Comparison of ENCODE assay signal across 28 cellular contexts in the genomic region with DNA sequence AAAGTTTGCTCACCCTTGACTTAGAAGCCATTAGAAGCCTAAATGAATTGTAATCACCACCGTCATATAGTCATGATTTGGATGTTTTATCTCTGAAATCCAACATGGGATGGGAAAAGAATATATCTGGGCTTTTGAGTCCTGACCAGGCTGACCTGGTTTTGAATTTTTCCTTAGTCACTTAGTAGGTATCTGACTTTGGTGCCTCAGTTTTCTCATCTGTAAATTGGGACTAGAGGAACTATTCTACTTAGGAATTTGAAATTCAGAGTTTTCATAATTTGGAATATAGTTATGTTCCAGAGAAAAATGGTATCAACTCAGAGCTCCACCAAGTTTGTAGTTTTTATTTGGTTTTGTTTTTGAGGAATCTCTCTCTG. TPM values are rescaled to one million over a fixed set of nuclear protein-coding genes. Genes with fewer than 3 reads are reported as not detected.
A peak's percentile ranks its signal among the peaks of the same experiment; 100 is the strongest.
DNase-seq lines count a peak whose midpoint lies in the region; ATAC-seq, FAIRE-seq and TF ChIP-seq lines count a peak whose summit lies in the region.
"Had no signal": no experiment of that assay in that cellular context is flagged by ENCODE, and none has a peak within 500 bp of the region (broad histone marks: within the 10 kb centered on the region; RNA-seq: fewer than 3 reads in every experiment).

No MANE protein-coding gene starts in this region.

- ATAC-seq in heart left ventricle (no peak), A549 (no peak), T-helper 17 cell (no peak), HG02852 (IDR thresholded peaks at IDR 0.05; ENCODE audit: unreplicated experiment) (no peak)
- ATAC-seq: GM12878 had no signal

- TF ChIP-seq RAD21 in A549 (conservative IDR thresholded peaks at IDR 0.05 in 1 of 2, IDR thresholded peaks at IDR 0.05 in 1 of 2) = no peak
- TF ChIP-seq RAD21 in H1 (IDR thresholded peaks at IDR 0.05 in 1 of 2, conservative IDR thresholded peaks at IDR 0.05 in 1 of 2; ENCODE audit: low read depth in 2 of 2, low read length in 2 of 2) = no peak

- no peak for TF ChIP-seq POLR2A in heart left ventricle (IDR thresholded peaks at IDR 0.05)
- TF ChIP-seq POLR2A in A549 (IDR thresholded peaks at IDR 0.05; ENCODE audit: low read length) = no peak
- TF ChIP-seq POLR2A in H1 (IDR thresholded peaks at IDR 0.05; ENCODE audit: control extremely low read depth in 1 of 2, low read depth in 2 of 2, low read length in 2 of 2) = no peak

- H3K9me3 Mint-ChIP-seq in type B pancreatic cell = no peaks in the 10 kb centered on the region
- H3K9me3 Mint-ChIP-seq: CD14-positive monocyte; CD4-positive, alpha-beta memory T cell; CD8-positive, alpha-beta memory T cell had no signal

- H3K4me3 Mint-ChIP-seq in T-helper 17 cell (no peak overlapping the region), type B pancreatic cell (no peak overlapping the region)
- H3K4me3 Mint-ChIP-seq: CD14-positive monocyte; CD4-positive, CD25-positive, alpha-beta regulatory T cell; CD8-positive, alpha-beta memory T cell had no signal

- H3K27me3 Mint-ChIP-seq in T-helper 17 cell (no peaks in the 10 kb centered on the region), type B pancreatic cell (no peaks in the 10 kb centered on the region)
- H3K27me3 Mint-ChIP-seq: CD4-positive, alpha-beta memory T cell; CD4-positive, CD25-positive, alpha-beta regulatory T cell; CD8-positive, alpha-beta memory T cell had no signal

- H3K9me3 ChIP-seq in left ventricle myocardium inferior (replicated peaks) (no peaks in the 10 kb centered on the region), heart left ventricle (no peaks in the 10 kb centered on the region), A549 (no peaks in the 10 kb centered on the region), T-helper 17 cell (ENCODE audit: control insufficient read depth, low read length, poor library complexity, severe bottlenecking) (no peaks in the 10 kb centered on the region), H1 (ENCODE audit: insufficient read depth in 2 of 2, low read depth in 1 of 2, low read length in 1 of 2) (no peaks in the 10 kb centered on the region)
- H3K9me3 ChIP-seq: BE2C, BLaER1 had no signal

- H3K4me1 ChIP-seq in left ventricle myocardium inferior = peaks cover 62% of the 10 kb centered on the region
- peaks cover 0 to 46% (median 30%) of the 10 kb centered on the region in 12 donors for H3K4me1 ChIP-seq in heart left ventricle
- H3K4me1 ChIP-seq in A549 = 0 out of 3 replicates have a peak, but pooled peaks cover 2% of the 10 kb centered on the region
- no peaks in the 10 kb centered on the region for H3K4me1 ChIP-seq in H1 (replicated peaks in 1 of 4; ENCODE audit: control insufficient read depth in 3 of 4, insufficient read depth in 4 of 4, low read length in 3 of 4)
- H3K4me1 ChIP-seq: BE2C, BLaER1 had no signal

- CTCF ChIA-PET in A549 (lab: Yijun Ruan, JAX) = interaction anchor here (2.0 kb wide), 1 partner anchor 214 kb away, joined by 6 read pairs; no protein-coding TSS in a partner anchor
- CTCF ChIA-PET in H1 (lab: Charles Lee; ENCODE audit: partially characterized antibody) = no interaction called here

- peaks cover 0 to 2% of the 10 kb centered on the region in 2 experiments for H4K20me1 ChIP-seq in H1 (replicated peaks in 1 of 2; ENCODE audit: control insufficient read depth in 1 of 2, insufficient read depth in 2 of 2, low read length in 2 of 2)

- H3K4me2 ChIP-seq in A549 = no peak overlapping the region
- H3K4me2 ChIP-seq in H1 (ENCODE audit: insufficient read depth in 1 of 2, low read depth in 2 of 2, low read length in 2 of 2) = no peak overlapping the region
- H3K4me2 ChIP-seq: BLaER1 had no signal

- H3K36me3 Mint-ChIP-seq in T-helper 17 cell (ENCODE audit: low read depth) = peaks cover 4% of the 10 kb centered on the region
- H3K36me3 Mint-ChIP-seq in type B pancreatic cell = peaks cover under 1% of the 10 kb centered on the region

- H3K4me3 ChIP-seq in left ventricle myocardium inferior (no peak overlapping the region), heart left ventricle (no peak overlapping the region), A549 (no peak overlapping the region), H1 (ENCODE audit: extremely low read depth in 1 of 4, insufficient read depth in 2 of 4, low read depth in 3 of 4, low read length in 4 of 4) (no peak overlapping the region)
- H3K4me3 ChIP-seq: BLaER1, GM12878 had no signal

- no peak for TF ChIP-seq EP300 in A549 (IDR thresholded peaks at IDR 0.05)
- no peak for TF ChIP-seq EP300 in H1 (IDR thresholded peaks at IDR 0.05; ENCODE audit: borderline replicate concordance in 1 of 2, low read depth in 2 of 2, low read length in 2 of 2)

- H3K27ac Mint-ChIP-seq in T-helper 17 cell (peak overlapping the region; percentile 19), type B pancreatic cell (no peak overlapping the region)
- H3K27ac Mint-ChIP-seq: CD4-positive, CD25-positive, alpha-beta regulatory T cell had no signal

- H3K56ac ChIP-seq in H1 (replicated peaks; ENCODE audit: insufficient read length, low read depth, low read length) = no peak overlapping the region

- no peaks in the 10 kb centered on the region for H3K79me1 ChIP-seq in H1 (ENCODE audit: low read depth, low read length)

- H3K27me3 ChIP-seq in left ventricle myocardium inferior (ENCODE audit: low read depth) (no peaks in the 10 kb centered on the region), heart left ventricle (no peaks in the 10 kb centered on the region), H1 (replicated peaks in 1 of 4; ENCODE audit: control insufficient read depth in 3 of 4, extremely low read depth in 1 of 4, insufficient read depth in 3 of 4, low read length in 3 of 4) (no peaks in the 10 kb centered on the region)
- H3K27me3 ChIP-seq: BE2C, BLaER1 had no signal

- intact Hi-C loops in left ventricle myocardium inferior (cut with micrococcal nuclease) (no loop called here), heart left ventricle (cut with DNase I) (no loop called here)

- no peak overlapping the region for H4K8ac ChIP-seq in H1 (ENCODE audit: extremely low read depth, insufficient read depth, low read length)

- no peaks in the 10 kb centered on the region for H3K23me2 ChIP-seq in H1 (ENCODE audit: low read depth, low read length)

- H2BK5ac ChIP-seq in H1 (ENCODE audit: low read depth, low read length) = no peak overlapping the region

- no peak overlapping the region for H2AK5ac ChIP-seq in H1 (ENCODE audit: low read depth, low read length)

- H3K4ac ChIP-seq in H1 (replicated peaks; ENCODE audit: insufficient read length, low read depth, low read length) = no peak overlapping the region

- no peak overlapping the region for H3K9ac ChIP-seq in H1 (replicated peaks in 1 of 4; ENCODE audit: extremely low read depth in 1 of 4, low read depth in 3 of 4, low read length in 3 of 4)
- H3K9ac ChIP-seq: BLaER1 had no signal

- H4K91ac ChIP-seq in H1 (replicated peaks; ENCODE audit: insufficient read length, low read length) = no peak overlapping the region

- H3K14ac ChIP-seq in H1 (ENCODE audit: insufficient read length) = no peak overlapping the region

- H3K4me1 Mint-ChIP-seq in T-helper 17 cell (peaks cover 35% of the 10 kb centered on the region), type B pancreatic cell (ENCODE audit: unreplicated experiment) (peaks cover 9% of the 10 kb centered on the region)

- no peak overlapping the region for H2BK15ac ChIP-seq in H1 (ENCODE audit: low read length)

- H2BK12ac ChIP-seq in H1 (ENCODE audit: low read depth, low read length) = no peak overlapping the region

- DNase-seq in left ventricle myocardium inferior = no peak
- DNase-seq in heart left ventricle = no peak
- DNase-seq in A549 (ENCODE audit: low read depth in 1 of 2, low spot score in 1 of 2) = no peak
- DNase-seq in T-helper 17 cell = no peak
- no peak for DNase-seq in H1 (ENCODE audit: low read depth in 1 of 2, low spot score in 2 of 2)
- no peak for DNase-seq in type B pancreatic cell (ENCODE audit: extremely low spot score, unreplicated experiment)
- no peak for DNase-seq in SIG-M5 (lab: John Stamatoyannopoulos, UW)
- DNase-seq: ACHN; BE2C; C1 segment of cervical spinal cord; CD4-positive, alpha-beta memory T cell; CD4-positive, CD25-positive, alpha-beta regulatory T cell; CD8-positive, alpha-beta memory T cell; COR-L47; DMS 273 treated with DMSO at 0.1 percent for 48 hours; DMS153; DMS53; DMS79; DND-41; EL; GDM1 had no signal

- no peaks in the 10 kb centered on the region for H3K36me3 ChIP-seq in left ventricle myocardium inferior
- peaks cover 0 to 3% (median 0%) of the 10 kb centered on the region in 9 donors for H3K36me3 ChIP-seq in heart left ventricle
- H3K36me3 ChIP-seq in H1 (ENCODE audit: control insufficient read depth in 2 of 4, insufficient read depth in 4 of 4, low read length in 3 of 4) = no peaks in the 10 kb centered on the region

- TF ChIP-seq CTCF in left ventricle myocardium inferior (IDR thresholded peaks at IDR 0.05; ENCODE audit: borderline replicate concordance) (no peak), heart left ventricle (IDR thresholded peaks at IDR 0.05) (no peak), A549 (IDR thresholded peaks at IDR 0.05) (no peak), H1 (IDR thresholded peaks at IDR 0.05; ENCODE audit: control extremely low read depth in 1 of 3, insufficient read depth in 1 of 3, low read depth in 1 of 3, low read length in 3 of 3) (no peak), type B pancreatic cell (conservative IDR thresholded peaks at IDR 0.05) (no peak)

- no peak overlapping the region for H2AFZ ChIP-seq in H1 (ENCODE audit: low read length)

- H3K27ac ChIP-seq in left ventricle myocardium inferior (replicated peaks) = peak overlapping the region; percentile 58
- H3K27ac ChIP-seq in heart left ventricle = no peak overlapping the region
- no peak overlapping the region for H3K27ac ChIP-seq in A549
- no peak overlapping the region for H3K27ac ChIP-seq in H1 (ENCODE audit: low read depth, low read length)
- H3K27ac ChIP-seq: 22Rv1, BLaER1 had no signal

- 45 to 100% (median 96%) methylated on average over 1 of the region's 1 CpG for WGBS in heart left ventricle, 4 donors
- 96% methylated on average over 1 of the region's 1 CpG for WGBS in A549 (ENCODE audit: missing lambda C conversion rate)
- WGBS in H1 (ENCODE audit: extremely low coverage in 1 of 2, insufficient coverage in 1 of 2, insufficient read length in 1 of 2, insufficient replicate concordance in 2 of 2, low coverage in 1 of 2, low lambda C conversion rate in 2 of 2, missing lambda C conversion rate in 1 of 2), 2 experiments = 94% methylated on average over 1 of the region's 1 CpG; no CpG with 5 or more reads in 1 of the 2 experiments

- no peak overlapping the region for H3K18ac ChIP-seq in H1 (ENCODE audit: extremely low read depth, low read length)

- H2BK120ac ChIP-seq in H1 (replicated peaks; ENCODE audit: low read depth, low read length) = no peak overlapping the region

- no peak for FAIRE-seq in A549 (lab: Jason Lieb, UNC)
- FAIRE-seq in H1 (lab: Jason Lieb, UNC) = no peak
- FAIRE-seq: GM12878, GM12892, GM18507 had no signal

- POLR2A ChIA-PET in A549 (lab: Yijun Ruan, JAX) = no interaction called here
- POLR2A ChIA-PET in H1 (lab: Charles Lee; ENCODE audit: partially characterized antibody) = no interaction called here

- H3K79me2 ChIP-seq in H1 (ENCODE audit: control insufficient read depth in 1 of 2, insufficient read depth in 2 of 2, low read length in 2 of 2) = peaks cover 0 to 88% of the 10 kb centered on the region in 2 experiments; a peak in 2 of 4 replicates

- H4K5ac ChIP-seq in H1 (ENCODE audit: insufficient read length, low read depth, low read length) = no peak overlapping the region

- no peak overlapping the region for H2BK20ac ChIP-seq in H1 (ENCODE audit: low read length)

- no peak overlapping the region for H3K23ac ChIP-seq in H1 (ENCODE audit: insufficient read length)

RNA-seq across cellular contexts. Expression of gene SHOC2, which starts 40.9 kb away (rescaled TPM):
- total RNA-seq in left ventricle myocardium inferior = 47.9 TPM
- 10 to 100 TPM; 31.0 to 58.4 (median 45.4) TPM for total RNA-seq in heart left ventricle
- 10 to 100 TPM; 17.9 to 31.6 TPM for polyA plus RNA-seq in heart left ventricle
- 32.1 and 33.1 TPM in 2 replicates for polyA plus RNA-seq in A549 (2011; rRNA removed)
- polyA plus RNA-seq in A549 (2012; cell fraction: cytosol; rRNA removed) = 5.2 and 6.1 TPM in 2 replicates
- polyA plus RNA-seq in A549 (2012; cell fraction: nucleus; rRNA removed) = 2.2 and 4.8 TPM in 2 replicates
- 17.7 to 20.5 TPM (median 20.3 TPM) in 3 replicates for polyA plus RNA-seq in A549 (2017; fragmentation: RNase III; extraction: RNeasy Plus Mini Kit Qiagen cat#74134 plus additional on column Dnase treatment)
- 19.7 and 20.9 TPM in 2 replicates for polyA minus RNA-seq in A549 (2011; rRNA and poly(A)+ RNA removed)
- 10 to 100 TPM; 68.0 to 71.1 TPM for total RNA-seq in T-helper 17 cell
- total RNA-seq in H1 (2021; fragmentation: NEBNext Ultra II Directional; extraction: Animal tissue kit (Norgen Biotek cat#: 25700)) = 28.2 and 30.2 TPM in 2 replicates
- 4.3 and 7.6 TPM in 2 replicates for polyA plus RNA-seq in H1 (2011; rRNA removed)
- polyA plus RNA-seq in H1 (2011; cell fraction: cytosol; rRNA removed) = 8.2 TPM
- 2.5 TPM for polyA plus RNA-seq in H1 (2011; cell fraction: nucleus; rRNA removed)
- polyA plus RNA-seq in H1 (2012, experiment 1 of 2) = 6.6 to 12.6 TPM (median 8.2 TPM) in 4 replicates
- 0.92 TPM for polyA plus RNA-seq in H1 (2012, experiment 2 of 2)
- polyA plus RNA-seq in H1 (2013, experiment 1 of 2) = 15.2 TPM
- 17.5 TPM for polyA plus RNA-seq in H1 (2013, experiment 2 of 2)
- 15.4 and 27.7 TPM in 2 replicates for polyA minus RNA-seq in H1 (2011; rRNA and poly(A)+ RNA removed)
- polyA minus RNA-seq in H1 (2011; cell fraction: cytosol; rRNA and poly(A)+ RNA removed) = 19.5 TPM
- polyA minus RNA-seq in H1 (2011; cell fraction: nucleus; rRNA and poly(A)+ RNA removed) = 47.7 TPM
- total RNA-seq in type B pancreatic cell (ENCODE audit: low replicate concordance) = 38.7 and 44.3 TPM in 2 replicates

RNA-seq across cellular contexts. Expression of gene BBIP1, which starts 41.3 kb away (rescaled TPM):
- total RNA-seq in left ventricle myocardium inferior (25.1 TPM), heart left ventricle (10 to 100 TPM; 19.3 to 32.4 (median 25.2) TPM), T-helper 17 cell (10 to 100 TPM; 30.8 to 36.4 TPM), type B pancreatic cell (ENCODE audit: low replicate concordance) (15.8 and 24.8 TPM in 2 replicates)
- polyA plus RNA-seq in heart left ventricle (10 to 100 TPM; 26.6 to 29.5 TPM), A549 (2011; rRNA removed) (73.5 and 83.4 TPM in 2 replicates), A549 (2017; fragmentation: RNase III; extraction: RNeasy Plus Mini Kit Qiagen cat#74134 plus additional on column Dnase treatment) (57.2 to 64.1 TPM (median 59.6 TPM) in 3 replicates), H1 (2011; rRNA removed) (6.9 and 8.8 TPM in 2 replicates)
- polyA plus RNA-seq in A549 (2012; cell fraction: cytosol; rRNA removed) = 13.0 and 15.9 TPM in 2 replicates
- polyA plus RNA-seq in A549 (2012; cell fraction: nucleus; rRNA removed) = 6.2 and 10.1 TPM in 2 replicates
- polyA minus RNA-seq in A549 (2011; rRNA and poly(A)+ RNA removed) = 9.9 and 10.8 TPM in 2 replicates
- 19.6 and 22.2 TPM in 2 replicates for total RNA-seq in H1 (2021; fragmentation: NEBNext Ultra II Directional; extraction: Animal tissue kit (Norgen Biotek cat#: 25700))
- polyA plus RNA-seq in H1 (2011; cell fraction: cytosol; rRNA removed) = 13.4 TPM
- 9.5 TPM for polyA plus RNA-seq in H1 (2011; cell fraction: nucleus; rRNA removed)
- 14.7 to 37.7 TPM (median 15.4 TPM) in 4 replicates for polyA plus RNA-seq in H1 (2012, experiment 1 of 2)
- 4.3 TPM for polyA plus RNA-seq in H1 (2012, experiment 2 of 2)
- 21.8 TPM for polyA plus RNA-seq in H1 (2013, experiment 1 of 2)
- polyA plus RNA-seq in H1 (2013, experiment 2 of 2) = 21.4 TPM
- polyA minus RNA-seq in H1 (2011; rRNA and poly(A)+ RNA removed) = 11.1 and 13.5 TPM in 2 replicates
- polyA minus RNA-seq in H1 (2011; cell fraction: cytosol; rRNA and poly(A)+ RNA removed) = 5.6 TPM
- 30.2 TPM for polyA minus RNA-seq in H1 (2011; cell fraction: nucleus; rRNA and poly(A)+ RNA removed)
